ENCODE assay signal across 21 cellular contexts in genomic region chr4:159012381-159012780, GRCh38.
DNase-seq lines count a peak whose midpoint lies in the region; ATAC-seq and TF ChIP-seq lines count a peak whose summit lies in the region.
"Had no signal": no experiment of that assay in that cellular context is flagged by ENCODE, and none has a peak within 500 bp of the region (broad histone marks: within the 10 kb centered on the region; RNA-seq: fewer than 3 reads in every experiment).

No MANE protein-coding gene starts in this region.

- H3K9me3 ChIP-seq in mammary epithelial cell (replicated peaks; ENCODE audit: insufficient read depth, low read length) (no peaks in the 10 kb centered on the region), testis (no peaks in the 10 kb centered on the region)
- H3K9me3 ChIP-seq: heart right ventricle, mucosa of descending colon, Peyer's patch had no signal

- DNase-seq in AG09309 (ENCODE audit: low read depth) (peak; percentile 61), HT1080 (ENCODE audit: low read depth) (peak; percentile 79), mammary epithelial cell (peak; percentile 67), kidney tubule cell (ENCODE audit: low spot score) (peak; percentile 81), NCI-H524 treated with DMSO at 0.1 percent for 48 hours (lab: John Stamatoyannopoulos, UW) (no peak), testis (no peak)
- no peak for DNase-seq in stimulated activated naive B cell treated with anti-CD40 and anti-IgM and Interleukin-4, amounts not matched to agents 10 μg/mL and 1 μg/mL and 100 μg/mL, for 72 hours
- DNase-seq: amniotic stem cell, DMS53, heart right ventricle, left cardiac atrium, mucosa of descending colon, NCI-H2107, NCI-H774, Peyer's patch had no signal

- H3K4me3 Mint-ChIP-seq in stimulated activated naive B cell treated with anti-CD40 and anti-IgM and Interleukin-4, amounts not matched to agents 10 μg/mL and 1 μg/mL and 100 μg/mL, for 72 hours, result no peak overlapping the region
- H3K4me3 Mint-ChIP-seq: activated T-helper 17 cell treated with anti-CD3 and anti-CD28 coated beads, Interleukin-2, amount 50 U/mL, for 72 hours; B cell; stimulated activated memory B cell treated with anti-CD40 and anti-IgM and Interleukin-4, amounts not matched to agents 10 μg/mL and 1 μg/mL and 100 μg/mL, for 72 hours; WTC11 had no signal

- TF ChIP-seq CTCF in AG09309 (IDR thresholded peaks at IDR 0.05; ENCODE audit: control insufficient read depth, insufficient read depth, low read depth, low read length, missing control alignments) (no peak), mammary epithelial cell (conservative IDR thresholded peaks at IDR 0.05 in 1 of 2, IDR thresholded peaks at IDR 0.05 in 1 of 2; ENCODE audit: extremely low read depth in 1 of 2, insufficient read depth in 1 of 2, low read depth in 1 of 2, low read length in 2 of 2) (no peak), testis (IDR thresholded peaks at IDR 0.05) (no peak)

- H3K27ac Mint-ChIP-seq in stimulated activated naive B cell treated with anti-CD40 and anti-IgM and Interleukin-4, amounts not matched to agents 10 μg/mL and 1 μg/mL and 100 μg/mL, for 72 hours, result no peak overlapping the region
- H3K27ac Mint-ChIP-seq: activated T-helper 17 cell treated with anti-CD3 and anti-CD28 coated beads, Interleukin-2, amount 50 U/mL, for 72 hours; B cell; stimulated activated memory B cell treated with anti-CD40 and anti-IgM and Interleukin-4, amounts not matched to agents 10 μg/mL and 1 μg/mL and 100 μg/mL, for 72 hours; WTC11 had no signal

- peaks cover 10 to 11% of the 10 kb centered on the region in 2 donors for H3K4me1 Mint-ChIP-seq in stimulated activated naive B cell treated with anti-CD40 and anti-IgM and Interleukin-4, amounts not matched to agents 10 μg/mL and 1 μg/mL and 100 μg/mL, for 72 hours
- H3K4me1 Mint-ChIP-seq: activated T-helper 17 cell treated with anti-CD3 and anti-CD28 coated beads, Interleukin-2, amount 50 U/mL, for 72 hours had no signal

- peak overlapping the region; percentile 55 for H3K4me2 ChIP-seq in mammary epithelial cell (ENCODE audit: insufficient read depth, low read depth, low read length)

- no peak overlapping the region for H2AFZ ChIP-seq in mammary epithelial cell (ENCODE audit: low read depth, low read length)

- H3K4me1 ChIP-seq in mammary epithelial cell (ENCODE audit: insufficient read depth, low read length) (peaks cover 22% of the 10 kb centered on the region), testis (no peaks in the 10 kb centered on the region)
- H3K4me1 ChIP-seq: Peyer's patch had no signal

- H3K9ac ChIP-seq in mammary epithelial cell (ENCODE audit: insufficient read depth, low read length), result no peak overlapping the region

- H3K4me3 ChIP-seq in AG09309 (ENCODE audit: control insufficient read depth, low read depth, low read length) (no peak overlapping the region), mammary epithelial cell (replicated peaks in 1 of 3; ENCODE audit: insufficient read depth in 1 of 3, low read depth in 2 of 3, low read length in 3 of 3) (no peak overlapping the region), testis (no peak overlapping the region)
- H3K4me3 ChIP-seq: heart right ventricle, mucosa of descending colon, Peyer's patch had no signal

- peaks cover 7 to 16% of the 10 kb centered on the region in 2 donors for H3K27me3 Mint-ChIP-seq in stimulated activated naive B cell treated with anti-CD40 and anti-IgM and Interleukin-4, amounts not matched to agents 10 μg/mL and 1 μg/mL and 100 μg/mL, for 72 hours

- BruUV-seq in mammary epithelial cell (replicated peaks; lab: Mats Ljungman, UMichigan), result no TSS peak

- no peak for ATAC-seq in stimulated activated naive B cell treated with anti-CD40 and anti-IgM and Interleukin-4, amounts not matched to agents 10 μg/mL and 1 μg/mL and 100 μg/mL, for 72 hours (replicated peaks)
- ATAC-seq in GM18858 (IDR thresholded peaks at IDR 0.05; ENCODE audit: unreplicated experiment), result no peak
- ATAC-seq: activated T-helper 17 cell treated with anti-CD3 and anti-CD28 coated beads, Interleukin-2, amount 50 U/mL, for 72 hours; heart right ventricle; left cardiac atrium; mucosa of descending colon; sciatic nerve; stimulated activated memory B cell treated with anti-CD40 and anti-IgM and Interleukin-4, amounts not matched to agents 10 μg/mL and 1 μg/mL and 100 μg/mL, for 72 hours; WTC11 had no signal

- WGBS in mammary epithelial cell (ENCODE audit: low coverage, missing lambda C conversion rate), result 32% methylated on average over 4 of the region's 4 CpGs
- WGBS in testis, 2 donors, result 83 to 84% methylated on average over 4 of the region's 4 CpGs

- H3K79me2 ChIP-seq in mammary epithelial cell (ENCODE audit: insufficient read depth, low read length), result no peaks in the 10 kb centered on the region

- no peak for TF ChIP-seq POLR2A in testis (IDR thresholded peaks at IDR 0.05)

- peak overlapping the region; percentile 34 for H3K27ac ChIP-seq in mammary epithelial cell (ENCODE audit: insufficient read depth, low read depth, low read length)
- H3K27ac ChIP-seq in testis, result no peak overlapping the region
- H3K27ac ChIP-seq: heart right ventricle, Peyer's patch had no signal

- no peaks in the 10 kb centered on the region for H3K36me3 Mint-ChIP-seq in stimulated activated naive B cell treated with anti-CD40 and anti-IgM and Interleukin-4, amounts not matched to agents 10 μg/mL and 1 μg/mL and 100 μg/mL, for 72 hours
- H3K36me3 Mint-ChIP-seq: stimulated activated memory B cell treated with anti-CD40 and anti-IgM and Interleukin-4, amounts not matched to agents 10 μg/mL and 1 μg/mL and 100 μg/mL, for 72 hours; WTC11 had no signal

- in situ Hi-C loops in mammary epithelial cell (cut with MboI; ENCODE audit: low sequenced_read_pairs in 2 of 2), result loop anchor here in 1 of 2 donors (5.0 kb wide), 1 partner anchor 85 kb away; no protein-coding TSS in a partner anchor

- intact Hi-C loops in mammary epithelial cell (cut with micrococcal nuclease), result no loop called here
- intact Hi-C loops in testis (cut with DNase I; ENCODE audit: low total_unique reads), result no loop called here

- dilution Hi-C loops in mammary epithelial cell (cut with HindIII; ENCODE audit: low sequenced_read_pairs), result no loop called here

- H3K36me3 ChIP-seq in mammary epithelial cell (ENCODE audit: insufficient read depth, low read length) (no peaks in the 10 kb centered on the region), testis (ENCODE audit: low read depth, missing control alignments) (no peaks in the 10 kb centered on the region)
- H3K36me3 ChIP-seq: heart right ventricle, Peyer's patch had no signal

- H3K27me3 ChIP-seq in mammary epithelial cell (ENCODE audit: insufficient read depth, low read length) (no peaks in the 10 kb centered on the region), testis (no peaks in the 10 kb centered on the region)
- H3K27me3 ChIP-seq: heart right ventricle, Peyer's patch had no signal

- no peaks in the 10 kb centered on the region for H4K20me1 ChIP-seq in mammary epithelial cell (ENCODE audit: insufficient read depth, low read length)

- CTCF ChIA-PET in mammary epithelial cell (lab: Charles Lee; ENCODE audit: low non-redundant PET), result no interaction called here

- no peaks in the 10 kb centered on the region for H3K9me3 Mint-ChIP-seq in stimulated activated naive B cell treated with anti-CD40 and anti-IgM and Interleukin-4, amounts not matched to agents 10 μg/mL and 1 μg/mL and 100 μg/mL, for 72 hours
- H3K9me3 Mint-ChIP-seq: activated T-helper 17 cell treated with anti-CD3 and anti-CD28 coated beads, Interleukin-2, amount 50 U/mL, for 72 hours; stimulated activated memory B cell treated with anti-CD40 and anti-IgM and Interleukin-4, amounts not matched to agents 10 μg/mL and 1 μg/mL and 100 μg/mL, for 72 hours; WTC11 had no signal

Comparison
In these comparisons a context has a peak if more than half of its experiments do, and no peak if none do; other contexts are left out.
1. DNase-seq: peak in AG09309 (single experiment), HT1080 (single experiment), mammary epithelial cell (single experiment) and kidney tubule cell (single experiment); none in NCI-H524 treated with DMSO at 0.1 percent for 48 hours (single experiment), stimulated activated naive B cell treated with anti-CD40 and anti-IgM and Interleukin-4, amounts not matched to agents 10 μg/mL and 1 μg/mL and 100 μg/mL, for 72 hours (single experiment) and testis (single experiment).